Comparison of ENCODE assay signal across 23 cellular contexts in genomic region chr20:53963670-53964466, GRCh38.
"Had no signal": no experiment of that assay in that cellular context is flagged by ENCODE, and none has a peak within 500 bp of the region (broad histone marks: within the 10 kb centered on the region; RNA-seq: fewer than 3 reads in every experiment).

No MANE protein-coding gene starts in this region.

- H3K27ac ChIP-seq: epithelial cell of prostate, esophagus squamous epithelium, heart right ventricle, left lung, neural progenitor cell, parathyroid adenoma, right lobe of liver, testis, tibial artery had no signal

- DNase-seq: cortex of kidney; esophagus squamous epithelium; foreskin melanocyte; glutamatergic neuron; heart right ventricle; hippocampal formation; left cardiac atrium; left lung; mesenchymal stem cell; midbrain; naive thymus-derived CD4-positive, alpha-beta T cell; right lobe of liver; stimulated activated CD4-positive, alpha-beta T cell treated with anti-CD3 and anti-CD28 coated beads, Interleukin-2, amount 100 ng/mL, for 24 hours; stimulated activated CD4-positive, alpha-beta T cell treated with anti-CD3 and anti-CD28 coated beads, Interleukin-4, amount 100 ng/mL, for 24 hours; stimulated activated naive CD8-positive, alpha-beta T cell treated with anti-CD3 and anti-CD28 coated beads, Interleukin-15, Interleukin-2, amounts not matched to agents 100 U/mL and 50 U/mL, for 24 hours; substantia nigra; testis; tibial artery had no signal

- H3K27me3 ChIP-seq: heart right ventricle, left lung, neural progenitor cell, right lobe of liver, testis had no signal

- H3K4me3 ChIP-seq: esophagus squamous epithelium, heart right ventricle, left lung, neural progenitor cell, right lobe of liver, testis, tibial artery had no signal

- ATAC-seq: heart right ventricle; left cardiac atrium; left lung; naive thymus-derived CD4-positive, alpha-beta T cell; right lobe of liver; stimulated activated memory B cell treated with anti-CD40 and anti-IgM and Interleukin-4, amounts not matched to agents 10 μg/mL and 1 μg/mL and 100 μg/mL, for 72 hours; stimulated activated naive CD8-positive, alpha-beta T cell treated with anti-CD3 and anti-CD28 coated beads, Interleukin-15, Interleukin-2, amounts not matched to agents 100 U/mL and 50 U/mL, for 24 hours had no signal

- H3K9me3 ChIP-seq: esophagus squamous epithelium, heart right ventricle, left lung, right lobe of liver, testis, tibial artery had no signal

- H3K4me1 ChIP-seq: esophagus squamous epithelium, left lung, parathyroid adenoma, testis, tibial artery had no signal

- H3K36me3 ChIP-seq: esophagus squamous epithelium, heart right ventricle, left lung, neural progenitor cell, right lobe of liver, tibial artery had no signal

- FAIRE-seq: islet of Langerhans had no signal
